Comparison of ENCODE assay signal across 23 cellular contexts in the genomic region with DNA sequence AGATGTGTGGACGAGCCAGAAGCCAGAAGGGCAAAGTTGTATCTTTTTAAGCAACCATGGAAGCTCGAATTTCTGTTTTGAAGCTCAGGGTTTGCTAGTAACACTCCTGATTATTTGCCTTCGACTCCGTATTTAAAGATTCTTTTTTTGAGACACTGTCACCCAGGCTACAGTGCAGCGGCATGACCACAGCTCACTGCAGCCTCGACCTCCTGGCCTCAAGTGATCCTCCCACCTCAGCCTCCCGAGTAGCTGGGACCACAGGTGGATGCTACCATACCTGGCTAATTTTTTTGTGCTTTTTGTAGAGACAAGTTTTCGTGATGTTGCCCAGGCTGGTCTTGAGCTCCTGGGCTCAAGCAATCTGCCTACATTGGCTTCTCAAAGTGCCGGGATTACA. TPM values are rescaled to one million over a fixed set of nuclear protein-coding genes. Genes with fewer than 3 reads are reported as not detected.
DNase-seq lines count a peak whose midpoint lies in the region; ATAC-seq and TF ChIP-seq lines count a peak whose summit lies in the region.
"Had no signal": no experiment of that assay in that cellular context is flagged by ENCODE, and none has a peak within 500 bp of the region (broad histone marks: within the 10 kb centered on the region; RNA-seq: fewer than 3 reads in every experiment).

No MANE protein-coding gene starts in this region.

- H3K9me3 ChIP-seq in PC-3 (ENCODE audit: low read length), result no peaks in the 10 kb centered on the region
- no peaks in the 10 kb centered on the region for H3K9me3 ChIP-seq in esophagus muscularis mucosa
- no peaks in the 10 kb centered on the region for H3K9me3 ChIP-seq in osteoblast (ENCODE audit: low read depth, low read length)
- H3K9me3 ChIP-seq: Peyer's patch, SJCRH30 had no signal

- intact Hi-C loops in activated CD4-positive, alpha-beta T cell treated with anti-CD3 and anti-CD28 coated beads, Interleukin-2, amount 10 ng/mL, durations not matched to agents 24 days and 14 days (cut with micrococcal nuclease), result no loop called here
- intact Hi-C loops in PC-3 (cut with micrococcal nuclease), result no loop called here
- intact Hi-C loops in esophagus muscularis mucosa (cut with DNase I), result no loop called here

- H4K20me1 ChIP-seq in PC-3 (ENCODE audit: low read length), result no peaks in the 10 kb centered on the region
- no peaks in the 10 kb centered on the region for H4K20me1 ChIP-seq in osteoblast (ENCODE audit: insufficient read depth, low read length)

- POLR2A ChIA-PET in PC-3 (lab: Charles Lee; ENCODE audit: unreplicated experiment), result no interaction called here

- H3K9ac ChIP-seq in PC-3 (ENCODE audit: low read length), result no peak overlapping the region
- H3K9ac ChIP-seq: KMS-11 had no signal

- BruUV-seq in PC-3 (replicated peaks; lab: Mats Ljungman, UMichigan), result no TSS peak

- no peaks in the 10 kb centered on the region for H3K36me3 Mint-ChIP-seq in activated CD4-positive, alpha-beta T cell treated with anti-CD3 and anti-CD28 coated beads, Interleukin-2, amount 10 ng/mL, durations not matched to agents 24 days and 14 days (ENCODE audit: low read depth)
- H3K36me3 Mint-ChIP-seq in progenitor cell of endocrine pancreas (ENCODE audit: insufficient read depth) (no peaks in the 10 kb centered on the region), glutamatergic neuron (ENCODE audit: unreplicated experiment) (no peaks in the 10 kb centered on the region)

- H3K27ac ChIP-seq in PC-3 (ENCODE audit: low read length), result no peak overlapping the region
- no peak overlapping the region for H3K27ac ChIP-seq in esophagus muscularis mucosa (replicated peaks in 1 of 4)
- no peak overlapping the region for H3K27ac ChIP-seq in osteoblast (ENCODE audit: low read depth, low read length)
- H3K27ac ChIP-seq: C4-2B, KMS-11, Peyer's patch, SJCRH30 had no signal

- WGBS in esophagus muscularis mucosa, result 73% methylated on average over 9 of the region's 9 CpGs

- no peaks in the 10 kb centered on the region for H3K79me2 ChIP-seq in PC-3 (ENCODE audit: low read length)
- H3K79me2 ChIP-seq in osteoblast (ENCODE audit: insufficient read depth, low read length), result no peaks in the 10 kb centered on the region

- 0 out of 2 replicates have a peak overlapping the region, but pooled peaks have one; percentile 11 for H2AFZ ChIP-seq in PC-3 (ENCODE audit: low read length)
- H2AFZ ChIP-seq in osteoblast (ENCODE audit: low read length), result peak overlapping the region; percentile 59

- H3K27me3 ChIP-seq in PC-3 (ENCODE audit: low read length), result no peaks in the 10 kb centered on the region
- peaks cover 0 to 6% (median 0%) of the 10 kb centered on the region in 4 donors for H3K27me3 ChIP-seq in esophagus muscularis mucosa
- peaks cover 2% of the 10 kb centered on the region for H3K27me3 ChIP-seq in osteoblast (ENCODE audit: insufficient read depth, low read length)
- H3K27me3 ChIP-seq: Peyer's patch, SJCRH30 had no signal

- CTCF ChIA-PET in PC-3 (lab: Charles Lee), result interaction anchor here (0.7 kb wide), 1 partner anchor 52 kb away, joined by 3 read pairs; no protein-coding TSS in a partner anchor

- TF ChIP-seq CTCF in PC-3 (conservative IDR thresholded peaks at IDR 0.05; ENCODE audit: low read depth, low read length) (no peak), esophagus muscularis mucosa (IDR thresholded peaks at IDR 0.05) (no peak), osteoblast (IDR thresholded peaks at IDR 0.05; ENCODE audit: extremely low read depth, low read depth, low read length) (no peak), progenitor cell of endocrine pancreas (IDR thresholded peaks at IDR 0.05; ENCODE audit: unreplicated experiment) (no peak), glutamatergic neuron (IDR thresholded peaks at IDR 0.05; ENCODE audit: partially characterized antibody, unreplicated experiment) (no peak)

- H3K9me2 ChIP-seq in PC-3 (replicated peaks; ENCODE audit: low read length), result no peaks in the 10 kb centered on the region

- no peaks in the 10 kb centered on the region for H3K4me1 ChIP-seq in PC-3 (ENCODE audit: insufficient read depth, low read length)
- H3K4me1 ChIP-seq in esophagus muscularis mucosa, result peaks cover 0 to 11% (median 4%) of the 10 kb centered on the region in 4 donors
- H3K4me1 ChIP-seq in osteoblast (ENCODE audit: insufficient read depth, low read length), result peaks cover 4% of the 10 kb centered on the region
- H3K4me1 ChIP-seq: SJCRH30 had no signal

- H3K4me2 ChIP-seq in PC-3 (ENCODE audit: low read length), result no peak overlapping the region
- no peak overlapping the region for H3K4me2 ChIP-seq in osteoblast (ENCODE audit: insufficient read depth, low read length)
- H3K4me2 ChIP-seq: KMS-11 had no signal

- ATAC-seq in PC-3 (no peak), GM18868 (IDR thresholded peaks at IDR 0.05; ENCODE audit: unreplicated experiment) (no peak)

- no peaks in the 10 kb centered on the region for H3K9me3 Mint-ChIP-seq in activated CD4-positive, alpha-beta T cell treated with anti-CD3 and anti-CD28 coated beads, Interleukin-2, amount 10 ng/mL, durations not matched to agents 24 days and 14 days
- H3K9me3 Mint-ChIP-seq in progenitor cell of endocrine pancreas (ENCODE audit: low read depth) (no peaks in the 10 kb centered on the region), glutamatergic neuron (ENCODE audit: unreplicated experiment) (peaks cover 2% of the 10 kb centered on the region)
- H3K9me3 Mint-ChIP-seq: H9, HFFc6 had no signal

- H3F3A ChIP-seq in PC-3 (ENCODE audit: low read length, unreplicated experiment), result no peaks in the 10 kb centered on the region

- peak; percentile 53 for DNase-seq in activated CD4-positive, alpha-beta T cell treated with anti-CD3 and anti-CD28 coated beads, Interleukin-2, amount 10 ng/mL, durations not matched to agents 24 days and 14 days
- DNase-seq in activated CD4-positive, alpha-beta T cell treated with anti-CD3 and anti-CD28 coated beads, Interleukin-2, amount 50 U/mL, for 1 hour, result no peak
- DNase-seq in PC-3, result no peak
- DNase-seq in esophagus muscularis mucosa (ENCODE audit: extremely low spot score), result peak; percentile 45
- no peak for DNase-seq in osteoblast (ENCODE audit: insufficient read length, low spot score, missing footprints)
- no peak for DNase-seq in progenitor cell of endocrine pancreas (ENCODE audit: low spot score, unreplicated experiment)
- no peak for DNase-seq in glutamatergic neuron
- DNase-seq: 8988T, AML-193, H9, HFFc6, IMR-90, NCI-H1092 treated with DMSO at 0.1 percent for 48 hours, NCI-H1436 treated with DMSO at 0.1 percent for 48 hours, NCI-H2029, NCI-H2171, NCI-H345, NCI-H82, Peyer's patch, SJCRH30 had no signal

- H3K27ac Mint-ChIP-seq in activated CD4-positive, alpha-beta T cell treated with anti-CD3 and anti-CD28 coated beads, Interleukin-2, amount 10 ng/mL, durations not matched to agents 24 days and 14 days, result no peak overlapping the region
- no peak overlapping the region for H3K27ac Mint-ChIP-seq in progenitor cell of endocrine pancreas
- H3K27ac Mint-ChIP-seq in glutamatergic neuron (ENCODE audit: unreplicated experiment), result no peak overlapping the region
- H3K27ac Mint-ChIP-seq: H9, HFFc6 had no signal

- TF ChIP-seq POLR2A in esophagus muscularis mucosa (IDR thresholded peaks at IDR 0.05; ENCODE audit: low read depth), result no peak

- H3K4me3 ChIP-seq in PC-3 (ENCODE audit: low read length) (no peak overlapping the region), esophagus muscularis mucosa (no peak overlapping the region), osteoblast (ENCODE audit: insufficient read depth, low read length) (no peak overlapping the region)
- H3K4me3 ChIP-seq: Peyer's patch, SJCRH30 had no signal

- no peak overlapping the region for H3K4me3 Mint-ChIP-seq in activated CD4-positive, alpha-beta T cell treated with anti-CD3 and anti-CD28 coated beads, Interleukin-2, amount 10 ng/mL, durations not matched to agents 24 days and 14 days
- H3K4me3 Mint-ChIP-seq in progenitor cell of endocrine pancreas (ENCODE audit: low read depth), result no peak overlapping the region
- no peak overlapping the region for H3K4me3 Mint-ChIP-seq in glutamatergic neuron (ENCODE audit: unreplicated experiment)
- H3K4me3 Mint-ChIP-seq: H9, HFFc6 had no signal

- peaks cover 14% of the 10 kb centered on the region for H3K4me1 Mint-ChIP-seq in activated CD4-positive, alpha-beta T cell treated with anti-CD3 and anti-CD28 coated beads, Interleukin-2, amount 10 ng/mL, durations not matched to agents 24 days and 14 days
- H3K4me1 Mint-ChIP-seq in progenitor cell of endocrine pancreas (ENCODE audit: low read depth), result no peaks in the 10 kb centered on the region
- no peaks in the 10 kb centered on the region for H3K4me1 Mint-ChIP-seq in glutamatergic neuron (ENCODE audit: low read depth, unreplicated experiment)

- H3K27me3 Mint-ChIP-seq in activated CD4-positive, alpha-beta T cell treated with anti-CD3 and anti-CD28 coated beads, Interleukin-2, amount 10 ng/mL, durations not matched to agents 24 days and 14 days, result no peaks in the 10 kb centered on the region
- H3K27me3 Mint-ChIP-seq in progenitor cell of endocrine pancreas, result peaks cover 21% of the 10 kb centered on the region
- H3K27me3 Mint-ChIP-seq in glutamatergic neuron (ENCODE audit: unreplicated experiment), result no peaks in the 10 kb centered on the region

- H3K36me3 ChIP-seq in PC-3 (ENCODE audit: low read depth, low read length) (no peaks in the 10 kb centered on the region), esophagus muscularis mucosa (no peaks in the 10 kb centered on the region), osteoblast (ENCODE audit: insufficient read depth, low read length) (no peaks in the 10 kb centered on the region)
- H3K36me3 ChIP-seq: Peyer's patch, SJCRH30 had no signal

- TF ChIP-seq EP300 in esophagus muscularis mucosa (IDR thresholded peaks at IDR 0.05), result no peak

RNA-seq across cellular contexts. Expression of gene OASL, which starts 18.7 kb away (rescaled TPM):
- 2.9 and 3.0 TPM in 2 replicates for total RNA-seq in activated CD4-positive, alpha-beta T cell treated with anti-CD3 and anti-CD28 coated beads, Interleukin-2, amount 10 ng/mL, durations not matched to agents 24 days and 14 days
- total RNA-seq in PC-3 (2014; rRNA removed), result 6.4 and 7.6 TPM in 2 replicates
- total RNA-seq in esophagus muscularis mucosa, result under 1 TPM; 0.26 to 0.75 (median 0.46) TPM
- total RNA-seq in osteoblast, result 0.72 and 1.2 TPM in 2 replicates
- not detected in 2 replicates for total RNA-seq in progenitor cell of endocrine pancreas
- total RNA-seq in glutamatergic neuron (ENCODE audit: unreplicated experiment), result not detected
- total RNA-seq: H9, HFFc6, SJCRH30 had no signal

RNA-seq across cellular contexts. Expression of gene C12orf43, which starts 41.5 kb away (rescaled TPM):
- 32.5 and 35.3 TPM in 2 replicates for total RNA-seq in activated CD4-positive, alpha-beta T cell treated with anti-CD3 and anti-CD28 coated beads, Interleukin-2, amount 10 ng/mL, durations not matched to agents 24 days and 14 days
- total RNA-seq in PC-3 (2014; rRNA removed) (35.4 and 36.1 TPM in 2 replicates), esophagus muscularis mucosa (10 to 100 TPM; 14.5 to 22.6 (median 18.5) TPM), osteoblast (11.8 and 15.2 TPM in 2 replicates), progenitor cell of endocrine pancreas (16.8 and 17.2 TPM in 2 replicates), glutamatergic neuron (ENCODE audit: unreplicated experiment) (20.2 TPM)

Comparison
In these comparisons a context has a peak if more than half of its experiments do, and no peak if none do; other contexts are left out.
1. DNase-seq: peak in activated CD4-positive, alpha-beta T cell treated with anti-CD3 and anti-CD28 coated beads, Interleukin-2, amount 10 ng/mL, durations not matched to agents 24 days and 14 days (single experiment) and esophagus muscularis mucosa (single experiment); none in activated CD4-positive, alpha-beta T cell treated with anti-CD3 and anti-CD28 coated beads, Interleukin-2, amount 50 U/mL, for 1 hour (single experiment), PC-3 (single experiment), osteoblast (single experiment), progenitor cell of endocrine pancreas (single experiment) and glutamatergic neuron (single experiment).